ENCODE assay signal across 32 cellular contexts in genomic region chr20:48770700-48771099, GRCh38. TPM values are rescaled to one million over a fixed set of nuclear protein-coding genes. Genes with fewer than 3 reads are reported as not detected.
DNase-seq lines count a peak whose midpoint lies in the region; ATAC-seq and TF ChIP-seq lines count a peak whose summit lies in the region.
"Had no signal": no experiment of that assay in that cellular context is flagged by ENCODE, and none has a peak within 500 bp of the region (broad histone marks: within the 10 kb centered on the region; RNA-seq: fewer than 3 reads in every experiment).

No MANE protein-coding gene starts in this region.

- CTCF ChIA-PET in activated CD4-positive, alpha-beta T cell treated with anti-CD3 and anti-CD28 coated beads, Interleukin-2, amount 10 ng/mL, durations not matched to agents 7 days and 5 days (lab: Charles Lee), result no interaction called here

- H3K9me3 ChIP-seq in spleen, result no peaks in the 10 kb centered on the region
- H3K9me3 ChIP-seq: A549, body of pancreas, esophagus muscularis mucosa, gastroesophageal sphincter, thyroid gland had no signal

- no peak for DNase-seq in activated CD4-positive, alpha-beta T cell treated with anti-CD3 and anti-CD28 coated beads, Interleukin-2, amount 10 ng/mL, durations not matched to agents 7 days and 5 days
- no peak for DNase-seq in activated CD4-positive, alpha-beta T cell treated with anti-CD3 and anti-CD28 coated beads for 1 hour
- no peak for DNase-seq in activated naive CD8-positive, alpha-beta T cell treated with anti-CD3 and anti-CD28 coated beads, Interleukin-2, amount 50 U/mL, for 24 hours
- DNase-seq in spleen, result peak; percentile 59
- DNase-seq in Ammon's horn (ENCODE audit: low spot score), result no peak
- no peak for DNase-seq in anterior cingulate cortex (lab: John Stamatoyannopoulos, UW)
- no peak for DNase-seq in NOMO-1 treated with DMSO at 0.1 percent for 48 hours (lab: John Stamatoyannopoulos, UW; ENCODE audit: unreplicated experiment)
- DNase-seq: activated CD4-positive, alpha-beta T cell treated with anti-CD3 and anti-CD28 coated beads, Interleukin-2, amount 50 U/mL, for 1 hour; activated T-cell treated with anti-CD3 and anti-CD28 coated beads, Interleukin-2, amount 50 U/mL, for 1 hour; body of pancreas; C1 segment of cervical spinal cord; DMS 273 treated with DMSO at 0.1 percent for 48 hours; effector CD8-positive, alpha-beta T cell; H9; kidney; NCI-H2081 treated with DMSO at 0.1 percent for 48 hours; NCI-H446 treated with DMSO at 0.1 percent for 48 hours; nucleus accumbens; retina; SIG-M5; stimulated activated CD4-positive, alpha-beta T cell treated with anti-CD3 and anti-CD28 coated beads, Interleukin-2, amount 100 ng/mL, for 48 hours; stimulated activated naive CD4-positive, alpha-beta T cell treated with Interleukin-2 at 50 U/mL for 16 hours; thyroid gland had no signal

- H3K4me1 ChIP-seq in spleen, result peaks cover 60 to 100% (median 98%) of the 10 kb centered on the region in 6 donors
- H3K4me1 ChIP-seq: A549, body of pancreas, thyroid gland had no signal

- peaks cover 9% of the 10 kb centered on the region for H3K9me3 Mint-ChIP-seq in activated CD4-positive, alpha-beta T cell treated with anti-CD3 and anti-CD28 coated beads, Interleukin-2, amount 10 ng/mL, durations not matched to agents 7 days and 5 days
- no peaks in the 10 kb centered on the region for H3K9me3 Mint-ChIP-seq in IgD-negative memory B cell
- peaks cover 8% of the 10 kb centered on the region for H3K9me3 Mint-ChIP-seq in activated naive CD8-positive, alpha-beta T cell treated with anti-CD3 and anti-CD28 coated beads, Interleukin-2, amount 50 U/mL, for 24 hours

- peak overlapping the region in 1 of 8 donors; percentile 52 for H3K4me3 ChIP-seq in spleen
- H3K4me3 ChIP-seq: A549, body of pancreas, esophagus muscularis mucosa, gastroesophageal sphincter, lung, smooth muscle cell, thyroid gland had no signal

- peak overlapping the region; percentile 32 for H3K27ac Mint-ChIP-seq in activated CD4-positive, alpha-beta T cell treated with anti-CD3 and anti-CD28 coated beads, Interleukin-2, amount 10 ng/mL, durations not matched to agents 7 days and 5 days
- H3K27ac Mint-ChIP-seq in IgD-negative memory B cell, result peak overlapping the region in 2 of 3 donors; percentile 40 to 97
- peak overlapping the region; percentile 99 for H3K27ac Mint-ChIP-seq in activated naive CD8-positive, alpha-beta T cell treated with anti-CD3 and anti-CD28 coated beads, Interleukin-2, amount 50 U/mL, for 24 hours
- H3K27ac Mint-ChIP-seq: activated naive CD4-positive, alpha-beta T cell treated with anti-CD3 and anti-CD28 coated beads, Interleukin-2, amount 50 U/mL, for 24 hours had no signal

- no peak for TF ChIP-seq CTCF in spleen (IDR thresholded peaks at IDR 0.05 in 8 of 11, conservative IDR thresholded peaks at IDR 0.05 in 3 of 11)

- ATAC-seq in activated naive CD8-positive, alpha-beta T cell treated with anti-CD3 and anti-CD28 coated beads, Interleukin-2, amount 50 U/mL, for 24 hours, result no peak
- ATAC-seq: A549, body of pancreas, gastroesophageal sphincter, HepG2, Panc1 had no signal

- peaks cover 42% of the 10 kb centered on the region for H3K36me3 Mint-ChIP-seq in activated CD4-positive, alpha-beta T cell treated with anti-CD3 and anti-CD28 coated beads, Interleukin-2, amount 10 ng/mL, durations not matched to agents 7 days and 5 days (ENCODE audit: low read depth)
- peaks cover 3% of the 10 kb centered on the region for H3K36me3 Mint-ChIP-seq in IgD-negative memory B cell
- peaks cover 30% of the 10 kb centered on the region for H3K36me3 Mint-ChIP-seq in activated naive CD8-positive, alpha-beta T cell treated with anti-CD3 and anti-CD28 coated beads, Interleukin-2, amount 50 U/mL, for 24 hours (ENCODE audit: low read depth)

- H3K27ac ChIP-seq in spleen, result peak overlapping the region in 6 of 8 donors; percentile 72 to 97 (median 88)
- H3K27ac ChIP-seq: A549, body of pancreas, esophagus muscularis mucosa, gastroesophageal sphincter, thyroid gland had no signal

- POLR2A ChIA-PET in activated CD4-positive, alpha-beta T cell treated with anti-CD3 and anti-CD28 coated beads, Interleukin-2, amount 10 ng/mL, durations not matched to agents 7 days and 5 days (lab: Charles Lee), result no interaction called here

- no peak overlapping the region for H3K4me3 Mint-ChIP-seq in activated CD4-positive, alpha-beta T cell treated with anti-CD3 and anti-CD28 coated beads, Interleukin-2, amount 10 ng/mL, durations not matched to agents 7 days and 5 days
- peak overlapping the region in 1 of 4 donors; percentile 49 for H3K4me3 Mint-ChIP-seq in IgD-negative memory B cell
- H3K4me3 Mint-ChIP-seq in activated naive CD8-positive, alpha-beta T cell treated with anti-CD3 and anti-CD28 coated beads, Interleukin-2, amount 50 U/mL, for 24 hours, result no peak overlapping the region
- H3K4me3 Mint-ChIP-seq: activated naive CD4-positive, alpha-beta T cell treated with anti-CD3 and anti-CD28 coated beads, Interleukin-2, amount 50 U/mL, for 24 hours; H9 had no signal

- no peaks in the 10 kb centered on the region for H3K27me3 Mint-ChIP-seq in activated CD4-positive, alpha-beta T cell treated with anti-CD3 and anti-CD28 coated beads, Interleukin-2, amount 10 ng/mL, durations not matched to agents 7 days and 5 days
- no peaks in the 10 kb centered on the region for H3K27me3 Mint-ChIP-seq in IgD-negative memory B cell
- H3K27me3 Mint-ChIP-seq in activated naive CD8-positive, alpha-beta T cell treated with anti-CD3 and anti-CD28 coated beads, Interleukin-2, amount 50 U/mL, for 24 hours, result peaks cover 5% of the 10 kb centered on the region
- H3K27me3 Mint-ChIP-seq: activated naive CD4-positive, alpha-beta T cell treated with anti-CD3 and anti-CD28 coated beads, Interleukin-2, amount 50 U/mL, for 24 hours had no signal

- intact Hi-C loops in spleen (cut with DNase I; ENCODE audit: low total_unique reads), result no loop called here

- no peaks in the 10 kb centered on the region for H3K27me3 ChIP-seq in spleen (replicated peaks in 1 of 7)
- H3K27me3 ChIP-seq: body of pancreas, thyroid gland had no signal

- WGBS in spleen, 5 donors, result 80 to 88% (median 85%) methylated on average over 3 of the region's 3 CpGs

- H3K4me1 Mint-ChIP-seq in activated CD4-positive, alpha-beta T cell treated with anti-CD3 and anti-CD28 coated beads, Interleukin-2, amount 10 ng/mL, durations not matched to agents 7 days and 5 days, result peaks cover 91% of the 10 kb centered on the region
- H3K4me1 Mint-ChIP-seq in IgD-negative memory B cell, result peaks cover 47 to 84% (median 61%) of the 10 kb centered on the region in 3 donors
- peaks cover 97% of the 10 kb centered on the region for H3K4me1 Mint-ChIP-seq in activated naive CD8-positive, alpha-beta T cell treated with anti-CD3 and anti-CD28 coated beads, Interleukin-2, amount 50 U/mL, for 24 hours

- no peak for TF ChIP-seq POLR2A in spleen (IDR thresholded peaks at IDR 0.05)

- H3K36me3 ChIP-seq in spleen, result peaks cover 0 to 35% (median 0%) of the 10 kb centered on the region in 6 donors
- H3K36me3 ChIP-seq: esophagus muscularis mucosa, gastroesophageal sphincter, thyroid gland had no signal

RNA-seq across cellular contexts. Expression of gene PREX1, which starts 57.1 kb away (rescaled TPM):
- 10 to 100 TPM; 81.0 to 86.1 TPM for total RNA-seq in activated CD4-positive, alpha-beta T cell treated with anti-CD3 and anti-CD28 coated beads, Interleukin-2, amount 10 ng/mL, durations not matched to agents 7 days and 5 days
- polyA plus RNA-seq in IgD-negative memory B cell, result 41.7 TPM
- total RNA-seq in spleen, result 100 to 1,000 TPM; 116 to 279 (median 166) TPM
- polyA plus RNA-seq in spleen, result 10 to 100 TPM; 36.7 to 76.7 (median 49.7) TPM

Comparison
In these comparisons a context has a peak if more than half of its experiments do, and no peak if none do; other contexts are left out.
1. H3K27ac Mint-ChIP-seq: peak in every context shown above with its lines; median percentile 99 in activated naive CD8-positive, alpha-beta T cell treated with anti-CD3 and anti-CD28 coated beads, Interleukin-2, amount 50 U/mL, for 24 hours; 68 in IgD-negative memory B cell; 32 in activated CD4-positive, alpha-beta T cell treated with anti-CD3 and anti-CD28 coated beads, Interleukin-2, amount 10 ng/mL, durations not matched to agents 7 days and 5 days.